In the genomic region with DNA sequence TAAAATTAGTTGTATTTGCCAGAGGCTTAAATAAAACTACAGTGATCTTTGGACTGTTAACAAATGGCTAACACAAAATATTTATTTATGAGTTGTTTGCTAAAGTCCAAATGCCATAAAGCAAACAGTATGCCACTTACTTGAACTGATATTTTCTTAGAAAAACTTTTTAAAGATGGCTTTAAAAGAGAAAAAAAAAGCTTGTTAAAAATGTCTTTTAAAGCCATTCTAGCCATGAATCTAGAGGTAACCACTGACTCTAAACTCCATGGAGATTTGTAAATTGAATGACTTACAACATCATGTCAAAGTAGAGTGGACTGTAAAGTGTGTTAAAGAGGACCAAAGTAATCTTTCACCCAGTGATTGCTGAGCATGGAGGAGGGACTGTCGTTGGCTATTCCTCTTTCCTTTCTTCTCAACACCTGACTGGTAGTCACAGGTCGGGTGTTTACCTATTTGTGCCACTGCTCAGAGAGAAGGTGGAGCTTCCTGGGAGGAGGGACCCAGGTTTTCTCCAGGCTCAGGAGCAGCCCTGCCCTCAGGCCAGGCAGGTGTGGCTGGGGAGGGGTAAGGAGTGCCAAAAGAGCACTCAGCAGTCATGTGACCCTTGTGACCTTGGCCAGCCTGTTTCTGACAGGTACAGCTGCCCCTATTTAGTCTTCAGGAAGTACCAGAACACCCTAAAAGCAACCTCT, we compare ENCODE assay signal across 11 cellular contexts.
A peak's percentile ranks its signal among the peaks of the same experiment; 100 is the strongest.
DNase-seq lines count a peak whose midpoint lies in the region; ATAC-seq, FAIRE-seq and TF ChIP-seq lines count a peak whose summit lies in the region.
"Had no signal": no experiment of that assay in that cellular context is flagged by ENCODE, and none has a peak within 500 bp of the region (broad histone marks: within the 10 kb centered on the region; RNA-seq: fewer than 3 reads in every experiment).

No MANE protein-coding gene starts in this region.

- H3K79me2 ChIP-seq in PC-3 (ENCODE audit: low read length) = no peaks in the 10 kb centered on the region
- H3K79me2 ChIP-seq in keratinocyte (ENCODE audit: control insufficient read depth, insufficient read depth, low read length) = no peaks in the 10 kb centered on the region

- H3K27ac Mint-ChIP-seq in activated CD8-positive, alpha-beta T cell treated with anti-CD3 and anti-CD28 coated beads for 36 hours = no peak overlapping the region

- H3K36me3 Mint-ChIP-seq in activated CD8-positive, alpha-beta T cell treated with anti-CD3 and anti-CD28 coated beads for 36 hours (ENCODE audit: low read depth) = no peaks in the 10 kb centered on the region

- H2AFZ ChIP-seq in PC-3 (ENCODE audit: low read length) (peak overlapping the region; percentile 52; the same call in 1 of the 2 replicates), keratinocyte (ENCODE audit: control insufficient read depth, low read length) (peak overlapping the region; percentile 89)

- H4K20me1 ChIP-seq in PC-3 (ENCODE audit: low read length) = no peaks in the 10 kb centered on the region
- no peaks in the 10 kb centered on the region for H4K20me1 ChIP-seq in keratinocyte (ENCODE audit: control insufficient read depth, extremely low read depth, insufficient read depth, low read length)

- H3K4me1 ChIP-seq in PC-3 (ENCODE audit: insufficient read depth, low read length) (peaks cover 29% of the 10 kb centered on the region), keratinocyte (ENCODE audit: control insufficient read depth, extremely low read depth, insufficient read depth, low read length) (peaks cover 14% of the 10 kb centered on the region)
- H3K4me1 ChIP-seq: left ventricle myocardium inferior, right atrium auricular region had no signal

- TSS peak; percentile 68 for BruUV-seq in PC-3 (replicated peaks; lab: Mats Ljungman, UMichigan)

- POLR2A ChIA-PET in PC-3 (lab: Charles Lee; ENCODE audit: unreplicated experiment) = interaction anchor here (0.6 kb wide), 1 partner anchor 52 kb away, joined by 3 read pairs; no protein-coding TSS in a partner anchor
- POLR2A ChIA-PET in activated CD8-positive, alpha-beta T cell treated with anti-CD3 and anti-CD28 coated beads for 36 hours (lab: Charles Lee) = no interaction called here

- H3K9me3 ChIP-seq in PC-3 (ENCODE audit: low read length) (no peaks in the 10 kb centered on the region), keratinocyte (ENCODE audit: control insufficient read depth, low read depth, low read length) (no peaks in the 10 kb centered on the region)
- H3K9me3 ChIP-seq: left ventricle myocardium inferior, right atrium auricular region had no signal

- H3K36me3 ChIP-seq in PC-3 (ENCODE audit: low read depth, low read length) (no peaks in the 10 kb centered on the region), keratinocyte (ENCODE audit: control insufficient read depth in 2 of 2, extremely low read depth in 1 of 2, insufficient read depth in 2 of 2, low read length in 2 of 2) (no peaks in the 10 kb centered on the region)
- H3K36me3 ChIP-seq: left ventricle myocardium inferior, right atrium auricular region had no signal

- no peak overlapping the region for H3K4me3 Mint-ChIP-seq in activated CD8-positive, alpha-beta T cell treated with anti-CD3 and anti-CD28 coated beads for 36 hours

- H3K9me2 ChIP-seq in PC-3 (replicated peaks; ENCODE audit: low read length) = no peaks in the 10 kb centered on the region

- ATAC-seq in PC-3 = peak; percentile 79
- no peak for ATAC-seq in activated CD8-positive, alpha-beta T cell treated with anti-CD3 and anti-CD28 coated beads for 36 hours

- no peak overlapping the region for H3K9ac ChIP-seq in PC-3 (ENCODE audit: low read length)
- H3K9ac ChIP-seq in keratinocyte (ENCODE audit: control insufficient read depth, extremely low read depth, insufficient read depth, low read length) = no peak overlapping the region

- CTCF ChIA-PET in PC-3 (lab: Charles Lee) = no interaction called here
- CTCF ChIA-PET in activated CD8-positive, alpha-beta T cell treated with anti-CD3 and anti-CD28 coated beads for 36 hours (lab: Charles Lee) = interaction anchor here (0.8 kb wide), 1 partner anchor 90 kb away, joined by 3 read pairs; no protein-coding TSS in a partner anchor

- dilution Hi-C loops in keratinocyte (cut with MboI; ENCODE audit: extremely low pct_ligation_motif_present, low sequenced_read_pairs) = no loop called here

- DNase-seq in SIG-M5 treated with dmso at 0.1 percent for 504 hours (lab: John Stamatoyannopoulos, UW; ENCODE audit: unreplicated experiment) (peak; percentile 8), SIG-M5 (lab: John Stamatoyannopoulos, UW) (no peak), PC-3 (peak; percentile 73), keratinocyte (ENCODE audit: low read depth, low spot score) (no peak), ureter (ENCODE audit: low spot score) (peak; percentile 85), GM20000 (ENCODE audit: low spot score) (no peak), NCI-H1930 (lab: John Stamatoyannopoulos, UW) (no peak)
- no peak for DNase-seq in activated CD8-positive, alpha-beta T cell treated with anti-CD3 and anti-CD28 coated beads for 36 hours
- DNase-seq: left ventricle myocardium inferior, NCI-H1694 had no signal

- peak; percentile 76 for FAIRE-seq in keratinocyte (lab: Jason Lieb, UNC)

- intact Hi-C loops in PC-3 (cut with micrococcal nuclease) = loop anchor here (5.0 kb wide), 2 partner anchors 48 to 87 kb away; no protein-coding TSS in a partner anchor
- intact Hi-C loops in activated CD8-positive, alpha-beta T cell treated with anti-CD3 and anti-CD28 coated beads for 36 hours (cut with micrococcal nuclease) = no loop called here

- TF ChIP-seq CTCF in PC-3 (conservative IDR thresholded peaks at IDR 0.05; ENCODE audit: low read depth, low read length) (no peak), keratinocyte (optimal IDR thresholded peaks at IDR 0.05 in 1 of 3, IDR thresholded peaks at IDR 0.05 in 1 of 3, conservative IDR thresholded peaks at IDR 0.05 in 1 of 3; ENCODE audit: extremely low read depth in 1 of 3, insufficient read depth in 2 of 3, low read length in 3 of 3) (no peak), GM20000 (IDR thresholded peaks at IDR 0.05; ENCODE audit: extremely low read depth, missing control alignments) (no peak)
- no peak for TF ChIP-seq CTCF in activated CD8-positive, alpha-beta T cell treated with anti-CD3 and anti-CD28 coated beads for 36 hours (IDR thresholded peaks at IDR 0.05)

- no peak overlapping the region; the same call in 1 of the 2 replicates for H3K4me3 ChIP-seq in PC-3 (ENCODE audit: low read length)
- no peak overlapping the region for H3K4me3 ChIP-seq in keratinocyte (ENCODE audit: control insufficient read depth in 2 of 3, extremely low read depth in 1 of 3, insufficient read depth in 2 of 3, low read depth in 1 of 3, low read length in 3 of 3)
- H3K4me3 ChIP-seq: left ventricle myocardium inferior, right atrium auricular region had no signal

- no peaks in the 10 kb centered on the region for H3F3A ChIP-seq in PC-3 (ENCODE audit: low read length, unreplicated experiment)

- H3K9me1 ChIP-seq in keratinocyte (ENCODE audit: control insufficient read depth, extremely low read depth, insufficient read depth, low read length) = no peaks in the 10 kb centered on the region

- peak overlapping the region; percentile 64 for H3K4me2 ChIP-seq in PC-3 (ENCODE audit: low read length)
- H3K4me2 ChIP-seq in keratinocyte (ENCODE audit: control insufficient read depth, extremely low read depth, insufficient read depth, low read depth, low read length) = peak overlapping the region; percentile 63

- H3K27me3 Mint-ChIP-seq in activated CD8-positive, alpha-beta T cell treated with anti-CD3 and anti-CD28 coated beads for 36 hours = no peaks in the 10 kb centered on the region

- H3K9me3 Mint-ChIP-seq in activated CD8-positive, alpha-beta T cell treated with anti-CD3 and anti-CD28 coated beads for 36 hours = no peaks in the 10 kb centered on the region

- no peaks in the 10 kb centered on the region for H3K4me1 Mint-ChIP-seq in activated CD8-positive, alpha-beta T cell treated with anti-CD3 and anti-CD28 coated beads for 36 hours (ENCODE audit: low read depth)

- H3K27ac ChIP-seq in PC-3 (ENCODE audit: low read length) = peak overlapping the region; percentile 48
- H3K27ac ChIP-seq in keratinocyte (ENCODE audit: control insufficient read depth, insufficient read depth, low read length) = peak overlapping the region; percentile 55
- H3K27ac ChIP-seq: left ventricle myocardium inferior, right atrium auricular region had no signal

- no peaks in the 10 kb centered on the region for H3K27me3 ChIP-seq in PC-3 (ENCODE audit: low read length)
- H3K27me3 ChIP-seq in keratinocyte (ENCODE audit: control insufficient read depth, extremely low read depth, insufficient read depth, low read length) = no peaks in the 10 kb centered on the region
- H3K27me3 ChIP-seq: right atrium auricular region had no signal

Comparison
In these comparisons a context has a peak if more than half of its experiments do, and no peak if none do; other contexts are left out.
1. DNase-seq: peak in SIG-M5 treated with dmso at 0.1 percent for 504 hours (single experiment), PC-3 (single experiment) and ureter (single experiment); none in SIG-M5 (single experiment), keratinocyte (single experiment), activated CD8-positive, alpha-beta T cell treated with anti-CD3 and anti-CD28 coated beads for 36 hours (single experiment), GM20000 (single experiment) and NCI-H1930 (0 of 2).